Comparison of ENCODE assay signal across 25 cellular contexts in genomic region chr6:155778336-155778735, GRCh38.
"Had no signal": no experiment of that assay in that cellular context is flagged by ENCODE, and none has a peak within 500 bp of the region (broad histone marks: within the 10 kb centered on the region; RNA-seq: fewer than 3 reads in every experiment).

No MANE protein-coding gene starts in this region.

- H3K4me2 ChIP-seq: SK-N-SH had no signal

- H3K9ac ChIP-seq: SK-N-SH had no signal

- H3K27ac ChIP-seq: adrenal gland, RWPE1, SJCRH30, WERI-Rb-1 had no signal

- H3K9me2 ChIP-seq: SK-N-SH had no signal

- H3K9me3 ChIP-seq: adrenal gland, SJCRH30, SK-N-SH had no signal

- H3K4me3 ChIP-seq: adrenal gland, SJCRH30 had no signal

- H3K36me3 ChIP-seq: adrenal gland, SJCRH30, WERI-Rb-1 had no signal

- H3K4me1 ChIP-seq: SJCRH30 had no signal

- ATAC-seq: activated CD4-positive, alpha-beta T cell treated with anti-CD3 and anti-CD28 coated beads for 36 hours; activated CD8-positive, alpha-beta T cell treated with anti-CD3 and anti-CD28 coated beads for 36 hours; activated T-cell treated with anti-CD3 and anti-CD28 coated beads, Interleukin-2, amount 50 U/mL, for 72 hours had no signal

- DNase-seq: activated CD4-positive, alpha-beta T cell treated with anti-CD3 and anti-CD28 coated beads for 36 hours; activated CD8-positive, alpha-beta memory T cell treated with anti-CD3 and anti-CD28 coated beads, Interleukin-2, amount 50 U/mL, for 4 hours; activated CD8-positive, alpha-beta T cell treated with anti-CD3 and anti-CD28 coated beads for 36 hours; activated gamma-delta T cell treated with Interleukin-2 at 50 U/mL for 16 hours; activated naive CD4-positive, alpha-beta T cell treated with anti-CD3 and anti-CD28 coated beads, Interleukin-2, amount 50 U/mL, for 16 hours; activated naive CD8-positive, alpha-beta T cell treated with anti-CD3 and anti-CD28 coated beads, Interleukin-2, amount 10 ng/mL, durations not matched to agents 7 days and 5 days; activated T-cell treated with anti-CD3 and anti-CD28 coated beads, Interleukin-2, amount 50 U/mL, for 72 hours; adrenal gland; anterior cingulate cortex; caudate nucleus; Kasumi-1; KBM-7; NCI-H1092; NCI-H1417; NCI-H1930; NCI-H2171; NCI-H226; NCI-H526 treated with DMSO at 0.1 percent for 48 hours; NCI-H82; Right ventricle myocardium superior; SJCRH30; SK-N-SH; T-helper 1 cell; WERI-Rb-1 had no signal

- H3K27me3 ChIP-seq: adrenal gland, SJCRH30 had no signal
